ENCODE assay signal across 27 cellular contexts in genomic region chr2:60000681-60001080, GRCh38.
"Had no signal": no experiment of that assay in that cellular context is flagged by ENCODE, and none has a peak within 500 bp of the region (broad histone marks: within the 10 kb centered on the region; RNA-seq: fewer than 3 reads in every experiment).

No MANE protein-coding gene starts in this region.

- FAIRE-seq: frontal cortex had no signal

- H3K4me1 ChIP-seq: ascending aorta, breast epithelium, heart left ventricle had no signal

- DNase-seq: activated CD4-positive, alpha-beta memory T cell treated with anti-CD3 and anti-CD28 coated beads, Interleukin-2, amount 10 ng/mL, durations not matched to agents 7 days and 5 days; activated CD4-positive, alpha-beta T cell treated with anti-CD3 and anti-CD28 coated beads for 1 hour; activated CD4-positive, alpha-beta T cell treated with anti-CD3 and anti-CD28 coated beads for 4 hours; activated CD4-positive, alpha-beta T cell treated with anti-CD3 and anti-CD28 coated beads, Interleukin-2, amount 10 ng/mL, durations not matched to agents 7 days and 5 days; activated CD4-positive, alpha-beta T cell treated with anti-CD3 and anti-CD28 coated beads, Interleukin-2, amount 50 U/mL, for 4 hours; activated CD8-positive, alpha-beta memory T cell treated with anti-CD3 and anti-CD28 coated beads, Interleukin-2, amount 50 U/mL, for 48 hours; activated gamma-delta T cell; activated naive CD4-positive, alpha-beta T cell; activated naive CD4-positive, alpha-beta T cell treated with anti-CD3 and anti-CD28 coated beads, Interleukin-2, amount 10 ng/mL, durations not matched to agents 7 days and 5 days; activated naive CD8-positive, alpha-beta T cell treated with anti-CD3 and anti-CD28 coated beads, Interleukin-2, amount 10 ng/mL, durations not matched to agents 7 days and 5 days; activated T-cell treated with anti-CD3 and anti-CD28 coated beads for 4 hours; activated T-cell treated with anti-CD3 and anti-CD28 coated beads, Interleukin-2, amount 50 U/mL, for 24 hours; activated T-cell treated with anti-CD3 and anti-CD28 coated beads, Interleukin-2, amount 50 U/mL, for 72 hours; dorsolateral prefrontal cortex; effector memory CD4-positive, alpha-beta T cell; endodermal cell; esophagus squamous epithelium; glutamatergic neuron; heart left ventricle; T-helper 2 cell had no signal

- H3K27me3 ChIP-seq: ascending aorta, breast epithelium, dorsolateral prefrontal cortex, esophagus squamous epithelium, heart left ventricle had no signal

- H3K36me3 ChIP-seq: ascending aorta, breast epithelium, esophagus squamous epithelium, heart left ventricle had no signal

- ATAC-seq: activated naive CD4-positive, alpha-beta T cell treated with anti-CD3 and anti-CD28 coated beads, Interleukin-2, amount 50 U/mL, for 72 hours; activated T-cell treated with anti-CD3 and anti-CD28 coated beads, Interleukin-2, amount 50 U/mL, for 72 hours; heart left ventricle; WTC11 had no signal

- H3K27ac ChIP-seq: ascending aorta, breast epithelium, coronary artery, dorsolateral prefrontal cortex, esophagus squamous epithelium, heart left ventricle, VCaP had no signal

- H3K9me3 ChIP-seq: ascending aorta, breast epithelium, esophagus squamous epithelium, heart left ventricle had no signal

- H3K4me3 ChIP-seq: ascending aorta, breast epithelium, coronary artery, dorsolateral prefrontal cortex, esophagus squamous epithelium, heart left ventricle had no signal
